9 cellular contexts compared by ENCODE assay signal in the genomic region with DNA sequence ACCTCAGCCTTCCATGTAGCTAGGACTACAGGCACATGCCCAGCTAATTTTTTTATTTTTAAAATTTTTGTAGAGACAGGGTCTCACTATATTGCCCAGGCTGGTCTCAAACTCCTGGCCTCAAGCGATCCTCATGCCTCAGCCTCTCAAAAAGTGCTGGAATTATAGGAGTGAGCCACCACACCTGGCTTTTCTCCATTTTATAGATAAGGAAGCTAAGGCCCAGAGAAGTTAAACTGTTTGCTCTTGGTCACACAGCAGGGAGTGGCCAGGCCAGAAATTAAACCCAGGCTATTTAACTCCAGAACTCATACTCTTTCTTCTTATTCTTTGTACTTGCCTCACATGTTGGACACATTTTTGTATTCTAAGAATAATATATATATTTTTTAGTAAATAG.
"Had no signal": no experiment of that assay in that cellular context is flagged by ENCODE, and none has a peak within 500 bp of the region (broad histone marks: within the 10 kb centered on the region; RNA-seq: fewer than 3 reads in every experiment).

No MANE protein-coding gene starts in this region.

- DNase-seq: H9, HCEC 1CT, IMR-90, KBM-7 had no signal

- H3K4me1 Mint-ChIP-seq: GM23338 had no signal

- ATAC-seq: GM23338 had no signal

- H3K27ac Mint-ChIP-seq: GM23338, H9 had no signal

- H3K27ac ChIP-seq: HL-60, KMS-11 had no signal

- H3K9ac ChIP-seq: KMS-11 had no signal

- H2AFZ ChIP-seq: GM23338 had no signal

- H3K4me2 ChIP-seq: GM23338, KMS-11 had no signal

- FAIRE-seq: H1, H54 had no signal

- H3K4me3 Mint-ChIP-seq: GM23338, H9 had no signal

- H3K4me3 ChIP-seq: GM23338 had no signal
